Comparison of ENCODE assay signal across 8 cellular contexts in the genomic region with DNA sequence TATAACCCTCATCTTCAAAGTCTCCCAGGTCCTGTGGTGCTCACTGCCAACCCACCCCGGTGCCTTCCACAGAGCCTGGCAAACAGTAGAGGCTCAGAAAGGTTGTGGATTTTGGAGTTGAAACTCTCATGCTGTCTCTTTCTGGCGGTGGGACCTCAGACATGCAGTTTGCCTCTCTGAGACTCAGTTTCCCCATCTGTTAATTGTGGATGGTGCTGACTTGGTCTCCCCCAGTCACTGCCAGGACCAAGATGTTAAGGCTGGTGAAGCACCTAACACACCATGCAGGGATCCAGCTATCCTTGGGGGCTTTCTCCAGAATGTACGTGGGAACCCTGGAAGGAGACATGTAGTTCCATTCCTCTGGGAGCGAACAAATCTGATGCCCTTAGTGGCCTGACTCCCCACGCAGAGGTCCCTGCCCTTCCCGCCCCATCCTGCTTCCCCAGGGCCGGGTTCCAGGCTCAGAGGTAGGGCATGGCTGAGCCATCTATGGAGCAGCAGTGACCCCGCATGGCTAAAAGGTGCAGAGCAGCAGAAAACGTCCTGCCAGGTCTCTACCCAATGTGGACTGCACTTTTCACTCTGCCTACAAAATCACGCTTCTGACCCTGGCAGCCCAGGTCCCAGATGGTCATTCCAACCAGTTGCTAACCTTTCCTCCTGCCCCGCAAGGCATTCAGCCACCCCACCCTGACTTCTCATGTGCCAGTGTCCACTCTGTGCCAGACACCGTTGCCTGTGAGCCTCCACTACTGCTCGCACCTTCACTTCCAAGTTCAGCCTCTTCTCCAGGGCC. TPM values are rescaled to one million over a fixed set of nuclear protein-coding genes. Genes with fewer than 3 reads are reported as not detected.
DNase-seq lines count a peak whose midpoint lies in the region; ATAC-seq and TF ChIP-seq lines count a peak whose summit lies in the region.

No MANE protein-coding gene starts in this region.

- no peak overlapping the region for H2AFZ ChIP-seq in Karpas-422 (ENCODE audit: low read length)

- TF ChIP-seq EP300 in gastroesophageal sphincter (IDR thresholded peaks at IDR 0.05) = no peak

- no peaks in the 10 kb centered on the region for H3K27me3 Mint-ChIP-seq in CD8-positive, alpha-beta memory T cell

- no peaks in the 10 kb centered on the region for H3K9me3 Mint-ChIP-seq in CD8-positive, alpha-beta memory T cell

- CTCF ChIA-PET in CD8-positive, alpha-beta memory T cell (lab: Charles Lee) = interaction anchor here (0.7 to 1.8 kb wide), 8 partner anchors 9 to 865 kb away, joined by 3 to 13 read pairs (median 4); partner anchors contain the start of genes IFT25 and TTC22

- no peak overlapping the region for H3K4me3 ChIP-seq in CD8-positive, alpha-beta memory T cell (ENCODE audit: low read length)
- no peak overlapping the region for H3K4me3 ChIP-seq in Karpas-422 (ENCODE audit: low read length)
- no peak overlapping the region for H3K4me3 ChIP-seq in RWPE2 (ENCODE audit: severe bottlenecking)
- no peak overlapping the region for H3K4me3 ChIP-seq in gastroesophageal sphincter

- no peaks in the 10 kb centered on the region for H3K36me3 ChIP-seq in CD8-positive, alpha-beta memory T cell (ENCODE audit: insufficient read depth, low read length)
- H3K36me3 ChIP-seq in Karpas-422 (ENCODE audit: insufficient read depth, low read length) = no peaks in the 10 kb centered on the region
- H3K36me3 ChIP-seq in RWPE2 (ENCODE audit: low read depth) = no peaks in the 10 kb centered on the region
- no peaks in the 10 kb centered on the region for H3K36me3 ChIP-seq in gastroesophageal sphincter

- H3K4me3 Mint-ChIP-seq in CD8-positive, alpha-beta memory T cell = no peak overlapping the region

- H3K79me2 ChIP-seq in Karpas-422 (ENCODE audit: low read length) = no peaks in the 10 kb centered on the region

- H3K27me3 ChIP-seq in CD8-positive, alpha-beta memory T cell (ENCODE audit: insufficient read depth, low read length, poor library complexity, severe bottlenecking) = no peaks in the 10 kb centered on the region
- no peaks in the 10 kb centered on the region for H3K27me3 ChIP-seq in Karpas-422 (ENCODE audit: low read length)
- H3K27me3 ChIP-seq in RWPE2 (ENCODE audit: insufficient read depth, poor library complexity, severe bottlenecking) = no peaks in the 10 kb centered on the region
- H3K27me3 ChIP-seq in gastroesophageal sphincter = peaks cover 6% of the 10 kb centered on the region

- TF ChIP-seq CTCF in GM20000 (IDR thresholded peaks at IDR 0.05; ENCODE audit: extremely low read depth, missing control alignments) (peak; percentile 80), RWPE2 (IDR thresholded peaks at IDR 0.05; ENCODE audit: poor library complexity, severe bottlenecking) (peak; percentile 84), gastroesophageal sphincter (IDR thresholded peaks at IDR 0.05) (peak in 3 of 4 experiments; percentile 70 to 87 (median 80))

- POLR2A ChIA-PET in CD8-positive, alpha-beta memory T cell (lab: Charles Lee) = interaction anchor here (1.8 kb wide), 1 partner anchor 9 kb away, joined by 5 read pairs; the partner anchor contains the start of gene TTC22

- H3K27ac ChIP-seq in CD8-positive, alpha-beta memory T cell (ENCODE audit: low read depth, low read length) = no peak overlapping the region
- H3K27ac ChIP-seq in Karpas-422 (ENCODE audit: low read length) (no peak overlapping the region), RWPE2 (ENCODE audit: poor library complexity, severe bottlenecking) (no peak overlapping the region), gastroesophageal sphincter (no peak overlapping the region)

- H4K20me1 ChIP-seq in Karpas-422 (ENCODE audit: insufficient read depth, low read depth, low read length) = no peaks in the 10 kb centered on the region

- no peak overlapping the region for H3K9ac ChIP-seq in Karpas-422 (ENCODE audit: low read length)

- peak; percentile 46 to 69 (median 52) for DNase-seq in CD8-positive, alpha-beta memory T cell
- DNase-seq in GM20000 (ENCODE audit: low spot score) = peak; percentile 85
- DNase-seq in Karpas-422 = peak; percentile 86
- DNase-seq in RWPE2 (ENCODE audit: low spot score) = no peak
- DNase-seq in activated effector memory CD4-positive, alpha-beta T cell treated with Interleukin-2 at 50 U/mL for 16 hours = peak; percentile 51
- DNase-seq in pons (ENCODE audit: low spot score) = peak; percentile 31

- ATAC-seq in RWPE2 (ENCODE audit: low read depth) (peak; percentile 90), gastroesophageal sphincter (peak; percentile 67), GM21526 (IDR thresholded peaks at IDR 0.05; ENCODE audit: low FRiP score, unreplicated experiment) (no peak)

- no peaks in the 10 kb centered on the region for H3K9me2 ChIP-seq in Karpas-422 (replicated peaks; ENCODE audit: insufficient read depth, low read length)

- 43 to 68% methylated on average over 3 to 8 of the region's 13 CpGs for WGBS in gastroesophageal sphincter (ENCODE audit: low coverage in 1 of 2), 2 donors

- TF ChIP-seq POLR2A in gastroesophageal sphincter (IDR thresholded peaks at IDR 0.05) = no peak

- peaks cover 15% of the 10 kb centered on the region for H3K4me1 ChIP-seq in CD8-positive, alpha-beta memory T cell (ENCODE audit: insufficient read depth, low read length)
- H3K4me1 ChIP-seq in Karpas-422 (ENCODE audit: low read length) = no peaks in the 10 kb centered on the region
- no peaks in the 10 kb centered on the region for H3K4me1 ChIP-seq in RWPE2 (ENCODE audit: insufficient read depth, poor library complexity, severe bottlenecking)
- no peaks in the 10 kb centered on the region for H3K4me1 ChIP-seq in gastroesophageal sphincter

- peaks cover 20 to 34% (median 25%) of the 10 kb centered on the region in 3 donors for H3K4me1 Mint-ChIP-seq in CD8-positive, alpha-beta memory T cell

- no peaks in the 10 kb centered on the region for H3K36me3 Mint-ChIP-seq in CD8-positive, alpha-beta memory T cell

- H3K9me3 ChIP-seq in CD8-positive, alpha-beta memory T cell (ENCODE audit: low read length) = no peaks in the 10 kb centered on the region
- H3K9me3 ChIP-seq in Karpas-422 (ENCODE audit: low read length) (no peaks in the 10 kb centered on the region), RWPE2 (ENCODE audit: severe bottlenecking) (no peaks in the 10 kb centered on the region), gastroesophageal sphincter (no peaks in the 10 kb centered on the region)

- H3K4me2 ChIP-seq in Karpas-422 (ENCODE audit: low read depth, low read length, poor library complexity, severe bottlenecking) = no peak overlapping the region

- peak overlapping the region in 3 of 8 donors; percentile 23 to 90 (median 24) for H3K27ac Mint-ChIP-seq in CD8-positive, alpha-beta memory T cell

RNA-seq across cellular contexts. Expression of gene TTC22, which starts 9.2 kb away (rescaled TPM):
- total RNA-seq in CD8-positive, alpha-beta memory T cell = 1 to 10 TPM; 2.8 to 2.9 TPM
- polyA plus RNA-seq in CD8-positive, alpha-beta memory T cell = 5.6 TPM
- not detected in 2 replicates for total RNA-seq in Karpas-422 (2014; rRNA removed; shearing (Covaris generic); ENCODE audit: low replicate concordance)
- total RNA-seq in gastroesophageal sphincter = 1 to 10 TPM in 2 of 4 donors, under 1 TPM in 1, not detected in 1; 0.93 to 7.3 (median 1.0) TPM

RNA-seq across cellular contexts. Expression of gene PARS2, which starts 46.0 kb away (rescaled TPM):
- total RNA-seq in CD8-positive, alpha-beta memory T cell = 1 to 10 TPM; 7.9 to 8.2 TPM
- polyA plus RNA-seq in CD8-positive, alpha-beta memory T cell = 3.2 TPM
- 8.2 and 9.0 TPM in 2 replicates for total RNA-seq in Karpas-422 (2014; rRNA removed; shearing (Covaris generic); ENCODE audit: low replicate concordance)
- total RNA-seq in gastroesophageal sphincter = 1 to 10 TPM; 2.2 to 6.4 (median 5.6) TPM
